In the genomic region with DNA sequence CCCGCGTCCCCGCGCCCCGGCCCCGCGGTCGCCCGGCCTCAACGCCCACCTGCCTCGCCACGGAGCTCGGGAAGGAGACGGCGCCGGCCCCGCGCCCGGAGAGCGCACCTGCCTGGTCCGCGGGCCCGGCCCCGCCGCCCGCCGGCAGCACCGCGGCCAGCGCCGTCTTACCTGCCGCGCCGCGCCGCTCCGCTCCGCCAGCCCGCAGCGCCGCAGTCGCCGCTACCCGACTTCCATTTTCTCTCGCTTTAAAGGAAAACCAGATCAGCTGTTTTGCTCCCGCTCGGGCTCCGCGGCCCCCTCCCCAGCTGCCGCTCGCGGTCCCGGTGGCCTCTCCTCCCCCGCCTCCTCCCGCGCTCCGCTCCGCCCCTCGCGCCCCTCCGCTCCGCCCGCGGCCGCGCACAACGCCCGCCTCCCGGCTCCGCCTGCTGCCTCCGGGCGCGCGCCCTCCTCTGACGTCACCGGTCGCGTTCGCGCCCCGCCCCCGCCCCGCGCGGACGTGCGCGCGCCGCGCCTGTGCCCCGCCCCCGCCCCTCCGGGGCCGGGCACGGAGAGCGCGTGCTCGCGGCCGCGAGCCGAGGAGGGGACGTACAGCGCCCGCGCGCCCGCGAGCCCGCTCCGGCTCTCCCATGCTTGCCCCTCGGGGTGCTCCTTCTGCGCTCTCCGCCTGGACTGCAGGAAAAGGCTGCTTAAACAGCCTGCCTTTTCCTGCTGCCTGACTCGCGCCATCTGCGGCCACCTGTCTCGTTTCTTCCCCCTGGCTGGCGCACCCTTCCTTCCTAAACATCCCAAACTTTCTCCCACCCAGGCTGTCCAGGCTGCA, we compare ENCODE assay signal across 8 cellular contexts. TPM values are rescaled to one million over a fixed set of nuclear protein-coding genes. Genes with fewer than 3 reads are reported as not detected.
A peak's percentile ranks its signal among the peaks of the same experiment; 100 is the strongest.
DNase-seq lines count a peak whose midpoint lies in the region; ATAC-seq and TF ChIP-seq lines count a peak whose summit lies in the region.

A gene (minus strand): TSS at position 338 of the 823 bp plus-strand sequence.

- H3K4me1 ChIP-seq in heart right ventricle (peaks cover 0 to 28% (median 5%) of the 10 kb centered on the region in 9 donors), tibial nerve (peaks cover 0 to 12% (median 7%) of the 10 kb centered on the region in 4 donors)

- H3K9me3 Mint-ChIP-seq in activated naive CD8-positive, alpha-beta T cell treated with anti-CD3 and anti-CD28 coated beads, Interleukin-2, amount 50 U/mL, for 24 hours: no peaks in the 10 kb centered on the region

- H3F3A ChIP-seq in SU-DHL-6 (ENCODE audit: insufficient read depth): no peaks in the 10 kb centered on the region

- no peaks in the 10 kb centered on the region for H3K9me3 ChIP-seq in SU-DHL-6 (ENCODE audit: insufficient read depth, low read length)
- H3K9me3 ChIP-seq in heart right ventricle: no peaks in the 10 kb centered on the region
- no peaks in the 10 kb centered on the region for H3K9me3 ChIP-seq in tibial nerve

- H3K4me2 ChIP-seq in SU-DHL-6 (ENCODE audit: low read depth, low read length, poor library complexity, severe bottlenecking): peak within 1 kb of the TSS; percentile 85

- no peaks in the 10 kb centered on the region for H3K79me2 ChIP-seq in SU-DHL-6 (ENCODE audit: insufficient read depth, low read length)

- no peaks in the 10 kb centered on the region for H4K20me1 ChIP-seq in SU-DHL-6 (ENCODE audit: low read depth, low read length)

- peak within 1 kb of the TSS; percentile 99 for H2AFZ ChIP-seq in SU-DHL-6 (ENCODE audit: low read depth, low read length, severe bottlenecking)

- intact Hi-C loops in heart right ventricle (cut with DNase I): loop anchor here in 1 of 10 donors (5.0 kb wide), 1 partner anchor 378 kb away; no protein-coding TSS in a partner anchor

- ATAC-seq in HG02588 (IDR thresholded peaks at IDR 0.05; ENCODE audit: unreplicated experiment) (peak; percentile 88), heart right ventricle (peak; percentile 96 to 99 (median 97))
- ATAC-seq in activated naive CD8-positive, alpha-beta T cell treated with anti-CD3 and anti-CD28 coated beads, Interleukin-2, amount 50 U/mL, for 24 hours: peak; percentile 89

- no peak for TF ChIP-seq CTCF in GM10248 (IDR thresholded peaks at IDR 0.05; ENCODE audit: control extremely low read depth, extremely low read depth, low read depth, missing control alignments)
- no peak for TF ChIP-seq CTCF in SU-DHL-6 (IDR thresholded peaks at IDR 0.05; ENCODE audit: insufficient read depth, low read length, poor library complexity, severe bottlenecking)
- no peak for TF ChIP-seq CTCF in heart right ventricle (IDR thresholded peaks at IDR 0.05)
- no peak for TF ChIP-seq CTCF in tibial nerve (IDR thresholded peaks at IDR 0.05)

- DNase-seq in GM10248 (ENCODE audit: extremely low spot score) (peak; percentile 91), NCI-H1092 treated with DMSO at 0.1 percent for 48 hours (lab: John Stamatoyannopoulos, UW) (peak; percentile 73), heart right ventricle (peak; percentile 84 to 90), pons (ENCODE audit: low spot score) (peak; percentile 88), tibial nerve (ENCODE audit: low spot score in 2 of 2) (peak; percentile 69 to 71)
- peak; percentile 85 for DNase-seq in activated naive CD8-positive, alpha-beta T cell treated with anti-CD3 and anti-CD28 coated beads, Interleukin-2, amount 50 U/mL, for 24 hours

- no peaks in the 10 kb centered on the region for H3K36me3 ChIP-seq in SU-DHL-6 (ENCODE audit: low read length)
- no peaks in the 10 kb centered on the region for H3K36me3 ChIP-seq in heart right ventricle
- H3K36me3 ChIP-seq in tibial nerve: no peaks in the 10 kb centered on the region

- TF ChIP-seq POLR2A in tibial nerve (IDR thresholded peaks at IDR 0.05): peak in 1 of 2 donors; percentile 46

- TF ChIP-seq EP300 in tibial nerve (IDR thresholded peaks at IDR 0.05): peak in 1 of 2 donors; percentile 38

- H3K4me1 Mint-ChIP-seq in activated naive CD8-positive, alpha-beta T cell treated with anti-CD3 and anti-CD28 coated beads, Interleukin-2, amount 50 U/mL, for 24 hours: peaks cover 12% of the 10 kb centered on the region

- H3K27ac ChIP-seq in SU-DHL-6 (ENCODE audit: low read depth, low read length) (0 out of 2 replicates have a peak within 1 kb of the TSS, but pooled peaks have one; percentile 6), heart right ventricle (peak within 1 kb of the TSS in 9 of 10 donors; percentile 2 to 80 (median 75)), tibial nerve (peak within 1 kb of the TSS; percentile 54 to 84 (median 78))

- H3K4me3 ChIP-seq in SU-DHL-6 (ENCODE audit: insufficient read depth, low read length, poor library complexity, severe bottlenecking) (peak within 1 kb of the TSS; percentile 70), heart right ventricle (peak within 1 kb of the TSS in 9 of 10 donors; percentile 51 to 69 (median 66)), tibial nerve (peak within 1 kb of the TSS; percentile 54 to 72 (median 67))

- WGBS in heart right ventricle, 2 donors: 1% methylated on average over 70 to 120 of the region's 120 CpGs
- WGBS in tibial nerve, 2 donors: 0 to 2% methylated on average over 12 to 46 of the region's 120 CpGs

- POLR2A ChIA-PET in GM10248 (lab: Yijun Ruan, JAX): no interaction called here

- H3K27me3 Mint-ChIP-seq in activated naive CD8-positive, alpha-beta T cell treated with anti-CD3 and anti-CD28 coated beads, Interleukin-2, amount 50 U/mL, for 24 hours: peaks cover 29% of the 10 kb centered on the region

- H3K36me3 Mint-ChIP-seq in activated naive CD8-positive, alpha-beta T cell treated with anti-CD3 and anti-CD28 coated beads, Interleukin-2, amount 50 U/mL, for 24 hours (ENCODE audit: low read depth): no peaks in the 10 kb centered on the region

- H3K27me3 ChIP-seq in SU-DHL-6 (ENCODE audit: low read length) (0 out of 2 replicates have a peak, but pooled peaks cover 3% of the 10 kb centered on the region), heart right ventricle (peaks cover 0 to 13% (median 0%) of the 10 kb centered on the region in 7 donors), tibial nerve (no peaks in the 10 kb centered on the region)

- H3K9me2 ChIP-seq in SU-DHL-6 (replicated peaks; ENCODE audit: insufficient read depth, low read length): no peaks in the 10 kb centered on the region

- peak within 1 kb of the TSS; percentile 86 for H3K4me3 Mint-ChIP-seq in activated naive CD8-positive, alpha-beta T cell treated with anti-CD3 and anti-CD28 coated beads, Interleukin-2, amount 50 U/mL, for 24 hours

- peak within 1 kb of the TSS; percentile 81 for H3K27ac Mint-ChIP-seq in activated naive CD8-positive, alpha-beta T cell treated with anti-CD3 and anti-CD28 coated beads, Interleukin-2, amount 50 U/mL, for 24 hours

- CTCF ChIA-PET in GM10248 (lab: Yijun Ruan, JAX): no interaction called here

- peak within 1 kb of the TSS; percentile 73 for H3K9ac ChIP-seq in SU-DHL-6 (ENCODE audit: low read length)

RNA-seq across cellular contexts. Expression of the gene that starts here (rescaled TPM):
- 1 to 10 TPM in 5 of 10 donors, under 1 TPM in 5; 0.33 to 1.8 (median 1.1) TPM for total RNA-seq in heart right ventricle
- polyA plus RNA-seq in heart right ventricle: 1 to 10 TPM in 1 of 2 donors, under 1 TPM in 1; 0.33 to 1.2 TPM
- 1 to 10 TPM; 3.3 to 4.7 (median 3.9) TPM for total RNA-seq in tibial nerve

Comparison
In these comparisons a context has a peak if more than half of its experiments do, and no peak if none do; other contexts are left out.
1. Peak in every context shown above with its lines: DNase-seq, ATAC-seq, H3K4me3 ChIP-seq and H3K27ac ChIP-seq.
2. H3K27ac ChIP-seq: peak in every context shown above with its lines; median percentile 78 in tibial nerve; 75 in heart right ventricle; 6 in SU-DHL-6.